25 cellular contexts compared by ENCODE assay signal in genomic region chr11:73671701-73672100, GRCh38. TPM values are rescaled to one million over a fixed set of nuclear protein-coding genes. Genes with fewer than 3 reads are reported as not detected.
A peak's percentile ranks its signal among the peaks of the same experiment; 100 is the strongest.
DNase-seq lines count a peak whose midpoint lies in the region; ATAC-seq, FAIRE-seq and TF ChIP-seq lines count a peak whose summit lies in the region.
"Had no signal": no experiment of that assay in that cellular context is flagged by ENCODE, and none has a peak within 500 bp of the region (broad histone marks: within the 10 kb centered on the region; RNA-seq: fewer than 3 reads in every experiment).

No MANE protein-coding gene starts in this region.

- no peak for TF ChIP-seq POLR2A in A549 (IDR thresholded peaks at IDR 0.05; ENCODE audit: low read length)

- H3K27ac ChIP-seq in A549 (no peak overlapping the region), Panc1 (ENCODE audit: low read length) (no peak overlapping the region), left lung (no peak overlapping the region)

- TF ChIP-seq EP300 in A549 (IDR thresholded peaks at IDR 0.05): no peak

- 82% methylated on average over 4 of the region's 6 CpGs for WGBS in A549 (ENCODE audit: missing lambda C conversion rate)

- H3K4me2 ChIP-seq in A549: no peak overlapping the region

- POLR2A ChIA-PET in A549 (lab: Yijun Ruan, JAX) (no interaction called here), Panc1 (lab: Charles Lee) (no interaction called here)

- no peaks in the 10 kb centered on the region for H3K9me3 Mint-ChIP-seq in brain

- TF ChIP-seq CTCF in A549 (IDR thresholded peaks at IDR 0.05): no peak
- TF ChIP-seq CTCF in Panc1 (IDR thresholded peaks at IDR 0.05): no peak
- no peak for TF ChIP-seq CTCF in brain (conservative IDR thresholded peaks at IDR 0.05)
- no peak for TF ChIP-seq CTCF in left lung (IDR thresholded peaks at IDR 0.05)

- no peaks in the 10 kb centered on the region for H3K36me3 ChIP-seq in Panc1 (ENCODE audit: control insufficient read depth, insufficient read depth, low read length)
- peaks cover 0 to 12% of the 10 kb centered on the region in 2 donors for H3K36me3 ChIP-seq in left lung

- CTCF ChIA-PET in A549 (lab: Yijun Ruan, JAX): interaction anchor here (1.0 to 6.2 kb wide), 7 partner anchors 10 to 320 kb away, joined by 3 to 65 read pairs (median 5); no protein-coding TSS in a partner anchor
- CTCF ChIA-PET in Panc1 (lab: Charles Lee): no interaction called here

- no peak for FAIRE-seq in A549 (lab: Jason Lieb, UNC)
- FAIRE-seq: small intestine, urothelium cell line had no signal

- BruUV-seq in Panc1 (replicated peaks; lab: Mats Ljungman, UMichigan): no TSS peak

- peaks cover 27% of the 10 kb centered on the region for H3K36me3 Mint-ChIP-seq in brain

- H3K27me3 Mint-ChIP-seq in brain: no peaks in the 10 kb centered on the region

- no peak for TF ChIP-seq RAD21 in A549 (conservative IDR thresholded peaks at IDR 0.05 in 1 of 2, IDR thresholded peaks at IDR 0.05 in 1 of 2)

- H3K4me1 ChIP-seq in A549 (no peaks in the 10 kb centered on the region), Panc1 (ENCODE audit: control insufficient read depth, insufficient read depth, low read length) (no peaks in the 10 kb centered on the region), left lung (no peaks in the 10 kb centered on the region)

- DNase-seq in A549 (ENCODE audit: low read depth in 1 of 2, low spot score in 1 of 2) (no peak), Panc1 (ENCODE audit: low read depth, low spot score) (no peak), iris pigment epithelial cell (ENCODE audit: low read depth) (peak; percentile 13), amygdala (lab: John Stamatoyannopoulos, UW) (no peak), left lung (no peak), EL (no peak)
- DNase-seq: ACHN; activated CD4-positive, alpha-beta T cell treated with anti-CD3 and anti-CD28 coated beads, Interleukin-2, amount 50 U/mL, for 48 hours; activated CD4-positive, CD25-positive, alpha-beta regulatory T cell; activated T-cell treated with anti-CD3 and anti-CD28 coated beads for 4 hours; amniotic stem cell; caudate nucleus; DMS79 treated with DMSO at 0.1 percent for 48 hours; GOT3; kidney glomerular epithelial cell; mesenchymal stem cell; NCI-H1092; NCI-H1930; NCI-H774; nucleus accumbens; small intestine; stimulated activated CD4-positive, alpha-beta T cell treated with anti-CD3 and anti-CD28 coated beads, Interleukin-2, amount 100 ng/mL, for 24 hours had no signal

- peaks cover 8% of the 10 kb centered on the region for H3K4me1 Mint-ChIP-seq in brain

- no peaks in the 10 kb centered on the region for H3K27me3 ChIP-seq in Panc1 (ENCODE audit: control insufficient read depth, insufficient read depth, low read length)
- no peaks in the 10 kb centered on the region for H3K27me3 ChIP-seq in left lung

- in situ Hi-C loops in Panc1 (cut with HindIII; ENCODE audit: low pct_unique_long_range_greater_than_20kb, low sequenced_read_pairs): no loop called here

- ATAC-seq in A549: peak; percentile 8 to 40; a peak in 3 of 6 replicates
- ATAC-seq in Panc1: peak; percentile 47
- no peak for ATAC-seq in left lung
- no peak for ATAC-seq in GM21529 (IDR thresholded peaks at IDR 0.05; ENCODE audit: unreplicated experiment)

- no peaks in the 10 kb centered on the region for H3K9me3 ChIP-seq in A549
- H3K9me3 ChIP-seq in Panc1 (ENCODE audit: control insufficient read depth, insufficient read depth, low read depth, low read length): no peaks in the 10 kb centered on the region
- no peaks in the 10 kb centered on the region for H3K9me3 ChIP-seq in left lung

- no peak overlapping the region for H3K4me3 Mint-ChIP-seq in brain

- intact Hi-C loops in Panc1 (cut with micrococcal nuclease; ENCODE audit: unreplicated experiment): no loop called here
- intact Hi-C loops in left lung (cut with DNase I): no loop called here

- peak overlapping the region in 4 of 5 experiments; percentile 12 to 61 (median 48) for H3K27ac Mint-ChIP-seq in brain

- no peak overlapping the region for H3K4me3 ChIP-seq in A549
- no peak overlapping the region for H3K4me3 ChIP-seq in Panc1 (ENCODE audit: low read depth in 2 of 2, low read length in 2 of 2)
- H3K4me3 ChIP-seq in left lung: no peak overlapping the region

TF ChIP-seq in A549, 52 proteins besides CTCF, POLR2A, EP300 and RAD21:
- TF ChIP-seq ZFP36 (IDR thresholded peaks at IDR 0.05; ENCODE audit: borderline replicate concordance, partially characterized antibody) (no peak), RCOR1 (IDR thresholded peaks at IDR 0.05; ENCODE audit: low read depth, low read length) (no peak), USF2 (IDR thresholded peaks at IDR 0.05) (no peak), CEBPB (IDR thresholded peaks at IDR 0.05) (no peak), HEYL (CRISPR knock-in tag; IDR thresholded peaks at IDR 0.05) (no peak), NPAS2 (CRISPR knock-in tag; IDR thresholded peaks at IDR 0.05; ENCODE audit: borderline replicate concordance) (no peak), MYC (IDR thresholded peaks at IDR 0.05; ENCODE audit: borderline replicate concordance, low read length) (no peak), MAZ (IDR thresholded peaks at IDR 0.05; ENCODE audit: borderline replicate concordance, low read depth, low read length) (no peak), ATOH8 (CRISPR knock-in tag; IDR thresholded peaks at IDR 0.05; ENCODE audit: low read depth) (no peak), FOXS1 (CRISPR knock-in tag; IDR thresholded peaks at IDR 0.05) (no peak), FOSB (CRISPR knock-in tag; IDR thresholded peaks at IDR 0.05) (no peak), MAX (IDR thresholded peaks at IDR 0.05) (no peak), PBX3 (IDR thresholded peaks at IDR 0.05) (no peak), JUN (IDR thresholded peaks at IDR 0.05) (no peak)

RNA-seq across cellular contexts. Expression of gene PLEKHB1, which starts 25.3 kb away (rescaled TPM):
- polyA plus RNA-seq in A549 (2011; rRNA removed): 0.85 and 0.97 TPM in 2 replicates
- polyA plus RNA-seq in A549 (2012; cell fraction: cytosol; rRNA removed): 0.39 and 0.53 TPM in 2 replicates
- polyA plus RNA-seq in A549 (2012; cell fraction: nucleus; rRNA removed): 0.40 and 0.60 TPM in 2 replicates
- polyA plus RNA-seq in A549 (2017; fragmentation: RNase III; extraction: RNeasy Plus Mini Kit Qiagen cat#74134 plus additional on column Dnase treatment): 0.76 to 1.2 TPM (median 1.1 TPM) in 3 replicates
- 0.87 and 1.8 TPM in 2 replicates for polyA minus RNA-seq in A549 (2011; rRNA and poly(A)+ RNA removed)
- 6.6 TPM for total RNA-seq in Panc1 (2021; ENCODE audit: unreplicated experiment)
- 22.1 TPM for polyA plus RNA-seq in Panc1 (2012; ENCODE audit: insufficient read length)
- polyA plus RNA-seq in brain (ENCODE audit: insufficient read depth, low read depth, low replicate concordance): 941 TPM
- 10 to 100 TPM; 16.7 to 32.2 TPM for total RNA-seq in left lung

Comparison
In these comparisons a context has a peak if more than half of its experiments do, and no peak if none do; other contexts are left out.
1. ATAC-seq: peak in A549 (2 of 2) and Panc1 (single experiment); none in left lung (single experiment) and GM21529 (single experiment).